In the genomic region with DNA sequence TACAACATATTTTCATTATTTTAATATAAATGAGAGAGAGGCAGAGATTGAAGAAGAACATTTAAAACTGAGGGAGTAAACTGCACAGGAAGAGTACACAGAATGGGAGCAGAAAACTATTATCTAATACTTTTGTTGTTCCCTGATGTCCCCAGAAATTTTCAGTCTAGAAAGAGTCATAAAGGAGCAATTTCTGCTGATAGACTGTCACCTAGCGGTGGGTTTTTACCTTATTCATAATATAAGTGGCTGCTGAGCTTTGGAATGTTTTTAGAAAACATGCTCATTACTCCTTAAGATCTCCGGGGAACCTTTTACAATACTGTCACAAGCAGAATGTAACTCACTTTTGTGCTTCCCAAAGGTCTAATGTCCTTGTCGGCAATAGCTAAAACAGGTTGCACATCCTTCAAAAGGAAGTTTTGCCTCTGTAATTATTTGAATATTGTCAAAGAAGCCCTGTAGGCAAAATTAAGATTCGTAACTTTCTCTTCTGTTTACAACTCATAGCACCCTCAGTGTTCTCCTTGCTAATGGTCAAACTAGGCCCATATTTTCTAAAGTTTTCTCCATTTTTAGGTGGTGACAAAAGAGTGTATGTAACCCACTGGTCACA, we compare ENCODE assay signal across 1 cellular context.
TF ChIP-seq lines count a peak whose summit lies in the region.

No MANE protein-coding gene starts in this region.

TF ChIP-seq in SK-N-SH treated with all-trans-retinoic acid at 6 μM for 48 hours, 23 proteins besides CTCF, POLR2A, EP300 and RAD21:
- TF ChIP-seq, protein P1, sequence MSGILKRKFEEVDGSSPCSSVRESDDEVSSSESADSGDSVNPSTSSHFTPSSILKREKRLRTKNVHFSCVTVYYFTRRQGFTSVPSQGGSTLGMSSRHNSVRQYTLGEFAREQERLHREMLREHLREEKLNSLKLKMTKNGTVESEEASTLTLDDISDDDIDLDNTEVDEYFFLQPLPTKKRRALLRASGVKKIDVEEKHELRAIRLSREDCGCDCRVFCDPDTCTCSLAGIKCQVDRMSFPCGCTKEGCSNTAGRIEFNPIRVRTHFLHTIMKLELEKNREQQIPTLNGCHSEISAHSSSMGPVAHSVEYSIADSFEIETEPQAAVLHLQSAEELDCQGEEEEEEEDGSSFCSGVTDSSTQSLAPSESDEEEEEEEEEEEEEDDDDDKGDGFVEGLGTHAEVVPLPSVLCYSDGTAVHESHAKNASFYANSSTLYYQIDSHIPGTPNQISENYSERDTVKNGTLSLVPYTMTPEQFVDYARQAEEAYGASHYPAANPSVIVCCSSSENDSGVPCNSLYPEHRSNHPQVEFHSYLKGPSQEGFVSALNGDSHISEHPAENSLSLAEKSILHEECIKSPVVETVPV (CRISPR knock-in tag; IDR thresholded peaks at IDR 0.05): no peak
- TF ChIP-seq, protein P2, sequence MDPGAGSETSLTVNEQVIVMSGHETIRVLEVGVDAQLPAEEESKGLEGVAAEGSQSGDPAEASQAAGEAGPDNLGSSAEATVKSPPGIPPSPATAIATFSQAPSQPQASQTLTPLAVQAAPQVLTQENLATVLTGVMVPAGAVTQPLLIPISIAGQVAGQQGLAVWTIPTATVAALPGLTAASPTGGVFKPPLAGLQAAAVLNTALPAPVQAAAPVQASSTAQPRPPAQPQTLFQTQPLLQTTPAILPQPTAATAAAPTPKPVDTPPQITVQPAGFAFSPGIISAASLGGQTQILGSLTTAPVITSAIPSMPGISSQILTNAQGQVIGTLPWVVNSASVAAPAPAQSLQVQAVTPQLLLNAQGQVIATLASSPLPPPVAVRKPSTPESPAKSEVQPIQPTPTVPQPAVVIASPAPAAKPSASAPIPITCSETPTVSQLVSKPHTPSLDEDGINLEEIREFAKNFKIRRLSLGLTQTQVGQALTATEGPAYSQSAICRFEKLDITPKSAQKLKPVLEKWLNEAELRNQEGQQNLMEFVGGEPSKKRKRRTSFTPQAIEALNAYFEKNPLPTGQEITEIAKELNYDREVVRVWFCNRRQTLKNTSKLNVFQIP (CRISPR knock-in tag; IDR thresholded peaks at IDR 0.05; ENCODE audit: borderline replicate concordance, low read depth): no peak
- TF ChIP-seq ESRRG (CRISPR knock-in tag; IDR thresholded peaks at IDR 0.05): no peak
- TF ChIP-seq PPARA (CRISPR knock-in tag; IDR thresholded peaks at IDR 0.05; ENCODE audit: borderline replicate concordance): no peak
- TF ChIP-seq ZFP30 (CRISPR knock-in tag; IDR thresholded peaks at IDR 0.05): no peak
- no peak for TF ChIP-seq ARNTL (CRISPR knock-in tag; IDR thresholded peaks at IDR 0.05; ENCODE audit: borderline replicate concordance, low read depth)
- no peak for TF ChIP-seq ZC3H10 (CRISPR knock-in tag; IDR thresholded peaks at IDR 0.05)
- no peak for TF ChIP-seq GLIS3 (CRISPR knock-in tag; IDR thresholded peaks at IDR 0.05)
- TF ChIP-seq ISL1 (CRISPR knock-in tag; IDR thresholded peaks at IDR 0.05): no peak
- TF ChIP-seq, protein P3, sequence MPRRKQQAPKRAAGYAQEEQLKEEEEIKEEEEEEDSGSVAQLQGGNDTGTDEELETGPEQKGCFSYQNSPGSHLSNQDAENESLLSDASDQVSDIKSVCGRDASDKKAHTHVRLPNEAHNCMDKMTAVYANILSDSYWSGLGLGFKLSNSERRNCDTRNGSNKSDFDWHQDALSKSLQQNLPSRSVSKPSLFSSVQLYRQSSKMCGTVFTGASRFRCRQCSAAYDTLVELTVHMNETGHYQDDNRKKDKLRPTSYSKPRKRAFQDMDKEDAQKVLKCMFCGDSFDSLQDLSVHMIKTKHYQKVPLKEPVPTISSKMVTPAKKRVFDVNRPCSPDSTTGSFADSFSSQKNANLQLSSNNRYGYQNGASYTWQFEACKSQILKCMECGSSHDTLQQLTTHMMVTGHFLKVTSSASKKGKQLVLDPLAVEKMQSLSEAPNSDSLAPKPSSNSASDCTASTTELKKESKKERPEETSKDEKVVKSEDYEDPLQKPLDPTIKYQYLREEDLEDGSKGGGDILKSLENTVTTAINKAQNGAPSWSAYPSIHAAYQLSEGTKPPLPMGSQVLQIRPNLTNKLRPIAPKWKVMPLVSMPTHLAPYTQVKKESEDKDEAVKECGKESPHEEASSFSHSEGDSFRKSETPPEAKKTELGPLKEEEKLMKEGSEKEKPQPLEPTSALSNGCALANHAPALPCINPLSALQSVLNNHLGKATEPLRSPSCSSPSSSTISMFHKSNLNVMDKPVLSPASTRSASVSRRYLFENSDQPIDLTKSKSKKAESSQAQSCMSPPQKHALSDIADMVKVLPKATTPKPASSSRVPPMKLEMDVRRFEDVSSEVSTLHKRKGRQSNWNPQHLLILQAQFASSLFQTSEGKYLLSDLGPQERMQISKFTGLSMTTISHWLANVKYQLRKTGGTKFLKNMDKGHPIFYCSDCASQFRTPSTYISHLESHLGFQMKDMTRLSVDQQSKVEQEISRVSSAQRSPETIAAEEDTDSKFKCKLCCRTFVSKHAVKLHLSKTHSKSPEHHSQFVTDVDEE (CRISPR knock-in tag; IDR thresholded peaks at IDR 0.05): no peak
- no peak for TF ChIP-seq BACH2 (CRISPR knock-in tag; IDR thresholded peaks at IDR 0.05; ENCODE audit: borderline replicate concordance)
- TF ChIP-seq TOX (CRISPR knock-in tag; IDR thresholded peaks at IDR 0.05; ENCODE audit: borderline replicate concordance): no peak
- no peak for TF ChIP-seq CSDC2 (CRISPR knock-in tag; IDR thresholded peaks at IDR 0.05)
- TF ChIP-seq ZNF70 (CRISPR knock-in tag; IDR thresholded peaks at IDR 0.05): no peak
- TF ChIP-seq, protein P4, sequence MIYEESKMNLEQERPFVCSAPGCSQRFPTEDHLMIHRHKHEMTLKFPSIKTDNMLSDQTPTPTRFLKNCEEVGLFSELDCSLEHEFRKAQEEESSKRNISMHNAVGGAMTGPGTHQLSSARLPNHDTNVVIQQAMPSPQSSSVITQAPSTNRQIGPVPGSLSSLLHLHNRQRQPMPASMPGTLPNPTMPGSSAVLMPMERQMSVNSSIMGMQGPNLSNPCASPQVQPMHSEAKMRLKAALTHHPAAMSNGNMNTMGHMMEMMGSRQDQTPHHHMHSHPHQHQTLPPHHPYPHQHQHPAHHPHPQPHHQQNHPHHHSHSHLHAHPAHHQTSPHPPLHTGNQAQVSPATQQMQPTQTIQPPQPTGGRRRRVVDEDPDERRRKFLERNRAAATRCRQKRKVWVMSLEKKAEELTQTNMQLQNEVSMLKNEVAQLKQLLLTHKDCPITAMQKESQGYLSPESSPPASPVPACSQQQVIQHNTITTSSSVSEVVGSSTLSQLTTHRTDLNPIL (CRISPR knock-in tag; IDR thresholded peaks at IDR 0.05; ENCODE audit: low read depth): no peak
